17 cellular contexts compared by ENCODE assay signal in the genomic region with DNA sequence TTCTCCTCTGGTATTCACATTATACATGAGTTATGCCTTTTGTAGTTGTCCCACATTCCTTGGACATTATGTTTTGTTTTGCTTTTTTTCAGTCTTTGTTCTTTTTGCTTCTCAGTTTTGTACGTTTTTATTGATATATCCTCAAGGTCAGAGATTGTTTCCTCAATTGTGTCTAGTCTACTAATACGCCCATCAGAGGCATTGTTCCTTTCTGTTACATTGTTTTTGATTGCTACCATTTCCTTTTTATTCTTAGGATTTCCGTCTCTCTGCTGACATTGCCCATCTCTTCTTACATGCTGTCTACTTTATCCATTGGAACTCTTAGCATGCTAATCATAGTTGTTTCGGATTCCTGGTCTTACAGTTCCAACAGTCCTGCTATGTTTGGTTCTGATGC. TPM values are rescaled to one million over a fixed set of nuclear protein-coding genes. Genes with fewer than 3 reads are reported as not detected.
DNase-seq lines count a peak whose midpoint lies in the region; ATAC-seq, FAIRE-seq and TF ChIP-seq lines count a peak whose summit lies in the region.
"Had no signal": no experiment of that assay in that cellular context is flagged by ENCODE, and none has a peak within 500 bp of the region (broad histone marks: within the 10 kb centered on the region; RNA-seq: fewer than 3 reads in every experiment).

No MANE protein-coding gene starts in this region.

- H3K4me1 ChIP-seq in cardiac muscle cell (ENCODE audit: low read depth) (peaks cover 11% of the 10 kb centered on the region), endothelial cell of umbilical vein (ENCODE audit: control insufficient read depth, extremely low read depth, insufficient read depth, low read length) (peaks cover 17% of the 10 kb centered on the region)

- peak; percentile 43 for FAIRE-seq in H54 (lab: Jason Lieb, UNC)
- peak; percentile 50 for FAIRE-seq in endothelial cell of umbilical vein (lab: Jason Lieb, UNC)
- FAIRE-seq: GM12878, H1 had no signal

- H3K27ac ChIP-seq in cardiac muscle cell = peak overlapping the region; percentile 72
- H3K27ac ChIP-seq in endothelial cell of umbilical vein (ENCODE audit: insufficient read depth, low read depth, low read length) = no peak overlapping the region
- H3K27ac ChIP-seq: 22Rv1, HL-60 had no signal

- peaks cover 3% of the 10 kb centered on the region for H4K20me1 ChIP-seq in endothelial cell of umbilical vein (replicated peaks; ENCODE audit: control insufficient read depth, extremely low read depth, insufficient read depth, low read length)

- no peak overlapping the region for H2AFZ ChIP-seq in endothelial cell of umbilical vein (ENCODE audit: low read depth, low read length)

- H3K4me2 ChIP-seq in endothelial cell of umbilical vein (ENCODE audit: insufficient read depth, low read length) = peak overlapping the region; percentile 57

- POLR2A ChIA-PET in endothelial cell of umbilical vein (lab: Charles Lee) = no interaction called here

- no peak overlapping the region for H3K9ac ChIP-seq in endothelial cell of umbilical vein (replicated peaks; ENCODE audit: extremely low read depth, insufficient read depth, low read length)

- DNase-seq in cardiac muscle cell (ENCODE audit: low read depth in 1 of 2, low spot score in 1 of 2) = no peak
- DNase-seq in Right ventricle myocardium superior = no peak
- no peak for DNase-seq in H54 (ENCODE audit: insufficient read length, low spot score)
- peak; percentile 71 for DNase-seq in endothelial cell of umbilical vein (ENCODE audit: low read depth, low spot score)
- peak; percentile 46 for DNase-seq in pulmonary artery endothelial cell (ENCODE audit: low read depth, low spot score)
- no peak for DNase-seq in NCI-H1105 treated with DMSO at 0.1 percent for 48 hours (lab: John Stamatoyannopoulos, UW)
- DNase-seq in T-helper 9 cell = no peak
- no peak for DNase-seq in cerebellum (ENCODE audit: low spot score)
- DNase-seq: Caco-2; CD8-positive, alpha-beta memory T cell; DMS 273 treated with DMSO at 0.1 percent for 48 hours; HCEC 1CT had no signal

- ATAC-seq in Right ventricle myocardium superior (ENCODE audit: poor library complexity) = no peak
- ATAC-seq: GM12878 had no signal

- dilution Hi-C loops in endothelial cell of umbilical vein (cut with MboI; ENCODE audit: extremely low pct_ligation_motif_present, low sequenced_read_pairs) = no loop called here

- TF ChIP-seq POLR2A in H54 (IDR thresholded peaks at IDR 0.05; ENCODE audit: low read depth, low read length) (no peak), endothelial cell of umbilical vein (IDR thresholded peaks at IDR 0.05; ENCODE audit: low read depth, low read length) (no peak)

- BruUV-seq in endothelial cell of umbilical vein (replicated peaks; lab: Mats Ljungman, UMichigan) = no TSS peak

- no peaks in the 10 kb centered on the region for H3K27me3 ChIP-seq in cardiac muscle cell
- no peaks in the 10 kb centered on the region for H3K27me3 ChIP-seq in endothelial cell of umbilical vein (ENCODE audit: control insufficient read depth in 2 of 2, insufficient read depth in 2 of 2, low read length in 2 of 2)

- H3K9me3 ChIP-seq in cardiac muscle cell (ENCODE audit: low read depth) (no peaks in the 10 kb centered on the region), endothelial cell of umbilical vein (replicated peaks; ENCODE audit: control insufficient read depth, insufficient read depth, low read length) (no peaks in the 10 kb centered on the region)
- H3K9me3 ChIP-seq: Caco-2 had no signal

- intact Hi-C loops in Right ventricle myocardium superior (cut with DNase I) = no loop called here
- intact Hi-C loops in endothelial cell of umbilical vein (cut with micrococcal nuclease) = loop anchor here (1.0 to 10.0 kb wide), 3 partner anchors 27 to 410 kb away; partner anchors contain the start of genes CREG1 and MPC2

- H3K79me2 ChIP-seq in endothelial cell of umbilical vein (ENCODE audit: control insufficient read depth, insufficient read depth, low read length) = peaks cover 5% of the 10 kb centered on the region

- H3K9me1 ChIP-seq in endothelial cell of umbilical vein (replicated peaks; ENCODE audit: control insufficient read depth, extremely low read depth, insufficient read depth, low read length) = no peaks in the 10 kb centered on the region

- no peak for TF ChIP-seq CTCF in cardiac muscle cell (IDR thresholded peaks at IDR 0.05; ENCODE audit: low read depth, low read length)
- TF ChIP-seq CTCF in endothelial cell of umbilical vein (IDR thresholded peaks at IDR 0.05; ENCODE audit: extremely low read depth in 1 of 2, insufficient read depth in 1 of 2, low read depth in 1 of 2, low read length in 2 of 2) = no peak

- CTCF ChIA-PET in endothelial cell of umbilical vein (lab: Charles Lee) = interaction anchor here (1.6 kb wide), 1 partner anchor 118 kb away, joined by 4 read pairs; no protein-coding TSS in a partner anchor

- H3K36me3 ChIP-seq in cardiac muscle cell = peaks cover 6% of the 10 kb centered on the region
- no peaks in the 10 kb centered on the region for H3K36me3 ChIP-seq in endothelial cell of umbilical vein (ENCODE audit: control insufficient read depth in 2 of 2, extremely low read depth in 1 of 2, insufficient read depth in 2 of 2, low read length in 2 of 2)

- H3K4me3 ChIP-seq in cardiac muscle cell (no peak overlapping the region), endothelial cell of umbilical vein (replicated peaks in 1 of 3; ENCODE audit: insufficient read depth in 1 of 3, low read depth in 1 of 3, low read length in 3 of 3) (no peak overlapping the region)
- H3K4me3 ChIP-seq: GM12878 had no signal

TF ChIP-seq in endothelial cell of umbilical vein, 7 proteins besides CTCF, POLR2A, EP300 and RAD21:
- TF ChIP-seq POLR2AphosphoS5 (IDR thresholded peaks at IDR 0.05; ENCODE audit: insufficient read depth, low read depth, low read length) (peak; percentile 19), JUN (IDR thresholded peaks at IDR 0.05; ENCODE audit: borderline replicate concordance, insufficient read depth, insufficient read length, low read depth) (peak; percentile 22)
- TF ChIP-seq, protein P1, sequence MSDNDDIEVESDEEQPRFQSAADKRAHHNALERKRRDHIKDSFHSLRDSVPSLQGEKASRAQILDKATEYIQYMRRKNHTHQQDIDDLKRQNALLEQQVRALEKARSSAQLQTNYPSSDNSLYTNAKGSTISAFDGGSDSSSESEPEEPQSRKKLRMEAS (IDR thresholded peaks at IDR 0.05; ENCODE audit: insufficient read depth, insufficient read length) = no peak

RNA-seq across cellular contexts. Expression of gene MPC2, which starts 27.8 kb away (rescaled TPM):
- 56.8 and 69.5 TPM in 2 replicates for total RNA-seq in cardiac muscle cell
- 231 and 234 TPM in 2 replicates for polyA plus RNA-seq in cardiac muscle cell
- 221 TPM for total RNA-seq in Right ventricle myocardium superior
- total RNA-seq in endothelial cell of umbilical vein = 35.8 and 40.6 TPM in 2 replicates
- 12.1 and 14.9 TPM in 2 replicates for polyA plus RNA-seq in endothelial cell of umbilical vein
- 20.0 and 20.1 TPM in 2 replicates for polyA plus RNA-seq in endothelial cell of umbilical vein (2011; cell fraction: cytosol; rRNA removed)
- polyA plus RNA-seq in endothelial cell of umbilical vein (2011; cell fraction: nucleus; rRNA removed) = 6.7 and 7.6 TPM in 2 replicates
- 26.2 and 39.3 TPM in 2 replicates for polyA plus RNA-seq in endothelial cell of umbilical vein (2012)
- 5.9 and 6.6 TPM in 2 replicates for polyA minus RNA-seq in endothelial cell of umbilical vein
- 34.4 TPM for polyA minus RNA-seq in endothelial cell of umbilical vein (2011; cell fraction: cytosol; rRNA and poly(A)+ RNA removed)
- 2.8 and 4.4 TPM in 2 replicates for polyA minus RNA-seq in endothelial cell of umbilical vein (2011; cell fraction: nucleus; rRNA and poly(A)+ RNA removed)
- total RNA-seq in pulmonary artery endothelial cell = 23.9 and 27.6 TPM in 2 replicates
- 24.3 TPM for total RNA-seq in cerebellum

RNA-seq across cellular contexts. Expression of gene DCAF6, which starts 28.2 kb away (rescaled TPM):
- total RNA-seq in cardiac muscle cell (50.8 and 52.0 TPM in 2 replicates), Right ventricle myocardium superior (224 TPM), endothelial cell of umbilical vein (38.7 and 39.4 TPM in 2 replicates), pulmonary artery endothelial cell (47.9 and 49.9 TPM in 2 replicates), cerebellum (52.2 TPM)
- polyA plus RNA-seq in cardiac muscle cell (92.7 and 96.1 TPM in 2 replicates), endothelial cell of umbilical vein (25.7 and 28.6 TPM in 2 replicates)
- polyA plus RNA-seq in endothelial cell of umbilical vein (2011; cell fraction: cytosol; rRNA removed) = 33.4 and 40.6 TPM in 2 replicates
- 40.2 and 43.9 TPM in 2 replicates for polyA plus RNA-seq in endothelial cell of umbilical vein (2011; cell fraction: nucleus; rRNA removed)
- 29.5 and 35.6 TPM in 2 replicates for polyA plus RNA-seq in endothelial cell of umbilical vein (2012)
- polyA minus RNA-seq in endothelial cell of umbilical vein = 42.6 and 56.8 TPM in 2 replicates
- 29.5 TPM for polyA minus RNA-seq in endothelial cell of umbilical vein (2011; cell fraction: cytosol; rRNA and poly(A)+ RNA removed)
- polyA minus RNA-seq in endothelial cell of umbilical vein (2011; cell fraction: nucleus; rRNA and poly(A)+ RNA removed) = 77.7 and 106 TPM in 2 replicates

RNA-seq across cellular contexts. Expression of gene ADCY10, which starts 50.7 kb away (rescaled TPM):
- 0.28 and 0.69 TPM in 2 replicates for total RNA-seq in cardiac muscle cell
- polyA plus RNA-seq in cardiac muscle cell = 0.44 and 0.82 TPM in 2 replicates
- 0.05 TPM for total RNA-seq in Right ventricle myocardium superior
- total RNA-seq in endothelial cell of umbilical vein = not detected in 2 replicates
- polyA plus RNA-seq in endothelial cell of umbilical vein = 0.11 TPM in 1 of 2 replicates, not detected in the other
- polyA plus RNA-seq in endothelial cell of umbilical vein (2011; cell fraction: cytosol; rRNA removed) = not detected in 2 replicates
- 0.05 and 0.27 TPM in 2 replicates for polyA plus RNA-seq in endothelial cell of umbilical vein (2011; cell fraction: nucleus; rRNA removed)
- polyA plus RNA-seq in endothelial cell of umbilical vein (2012) = not detected in 2 replicates
- not detected in 2 replicates for polyA minus RNA-seq in endothelial cell of umbilical vein
- not detected for polyA minus RNA-seq in endothelial cell of umbilical vein (2011; cell fraction: cytosol; rRNA and poly(A)+ RNA removed)
- polyA minus RNA-seq in endothelial cell of umbilical vein (2011; cell fraction: nucleus; rRNA and poly(A)+ RNA removed) = 0.10 TPM in 1 of 2 replicates, not detected in the other
- total RNA-seq in pulmonary artery endothelial cell = not detected in 2 replicates
- total RNA-seq in cerebellum = 0.27 TPM
- total RNA-seq: Daoy, GM12878, H1 had no signal
- polyA plus RNA-seq: CD8-positive, alpha-beta memory T cell had no signal

Comparison
In these comparisons a context has a peak if more than half of its experiments do, and no peak if none do; other contexts are left out.
1. DNase-seq: peak in endothelial cell of umbilical vein (single experiment) and pulmonary artery endothelial cell (single experiment); none in cardiac muscle cell (0 of 2), Right ventricle myocardium superior (single experiment), H54 (single experiment), NCI-H1105 treated with DMSO at 0.1 percent for 48 hours (single experiment), T-helper 9 cell (single experiment) and cerebellum (single experiment).